ENCODE assay signal across 8 cellular contexts in genomic region chr3:141360888-141361598, GRCh38. TPM values are rescaled to one million over a fixed set of nuclear protein-coding genes. Genes with fewer than 3 reads are reported as not detected.
A peak's percentile ranks its signal among the peaks of the same experiment; 100 is the strongest.
DNase-seq lines count a peak whose midpoint lies in the region; ATAC-seq, FAIRE-seq and TF ChIP-seq lines count a peak whose summit lies in the region.

No MANE protein-coding gene starts in this region.

- no peaks in the 10 kb centered on the region for H3K79me2 ChIP-seq in smooth muscle cell (ENCODE audit: low read depth)

- peak; percentile 52 for FAIRE-seq in GM12891 (lab: Jason Lieb, UNC)

- DNase-seq in AG20443 (ENCODE audit: low spot score): peak; percentile 75
- DNase-seq in GM12891 (ENCODE audit: insufficient read length, low spot score): peak; percentile 39
- DNase-seq in NCI-H82 (lab: John Stamatoyannopoulos, UW): peak; percentile 73
- peak; percentile 96 for DNase-seq in brain microvascular endothelial cell
- peak; percentile 34 to 54 (median 34) for DNase-seq in immature natural killer cell
- DNase-seq in smooth muscle cell (lab: John Stamatoyannopoulos, UW; ENCODE audit: unreplicated experiment): no peak

- no peaks in the 10 kb centered on the region for H3K9me3 ChIP-seq in smooth muscle cell (replicated peaks; ENCODE audit: low read depth)

- peaks cover 7 to 11% of the 10 kb centered on the region in 2 donors for H3K4me1 Mint-ChIP-seq in immature natural killer cell

- H4K20me1 ChIP-seq in smooth muscle cell (ENCODE audit: low read depth): no peaks in the 10 kb centered on the region

- H3K27ac Mint-ChIP-seq in immature natural killer cell: no peak overlapping the region

- TF ChIP-seq POLR2A in GM12891 (IDR thresholded peaks at IDR 0.05; ENCODE audit: low read depth, low read length): no peak

- H3K9me3 Mint-ChIP-seq in immature natural killer cell: no peaks in the 10 kb centered on the region

- ATAC-seq in HG03095 (IDR thresholded peaks at IDR 0.05; ENCODE audit: unreplicated experiment): peak; percentile 68
- ATAC-seq in GM21526 (IDR thresholded peaks at IDR 0.05; ENCODE audit: low FRiP score, unreplicated experiment): no peak

- peak overlapping the region in 3 of 5 donors; percentile 12 to 24 (median 23) for H3K4me3 Mint-ChIP-seq in immature natural killer cell

- peak overlapping the region; percentile 72 for H3K27ac ChIP-seq in brain microvascular endothelial cell
- H3K27ac ChIP-seq in smooth muscle cell (ENCODE audit: low read depth): peak overlapping the region; percentile 75

- H2AFZ ChIP-seq in smooth muscle cell (ENCODE audit: low read depth): peak overlapping the region; percentile 26

- no peak overlapping the region for H3K4me3 ChIP-seq in brain microvascular endothelial cell (ENCODE audit: low read depth, low read length)
- H3K4me3 ChIP-seq in smooth muscle cell: peak overlapping the region; percentile 29

- TF ChIP-seq CTCF in brain microvascular endothelial cell (IDR thresholded peaks at IDR 0.05; ENCODE audit: low read depth, low read length, missing control alignments) (peak; percentile 77), smooth muscle cell (IDR thresholded peaks at IDR 0.05; ENCODE audit: borderline replicate concordance, insufficient read depth, poor library complexity, severe bottlenecking) (peak; percentile 70)

- in situ Hi-C loops in brain microvascular endothelial cell (cut with HindIII; ENCODE audit: low pct_ligation_motif_present, low sequenced_read_pairs): no loop called here

- H3K9ac ChIP-seq in smooth muscle cell (ENCODE audit: low read depth): peak overlapping the region; percentile 50

- H3K27me3 ChIP-seq in brain microvascular endothelial cell (replicated peaks) (no peaks in the 10 kb centered on the region), smooth muscle cell (ENCODE audit: low read depth) (no peaks in the 10 kb centered on the region)

- H3F3A ChIP-seq in smooth muscle cell (ENCODE audit: low read depth): peaks cover 4% of the 10 kb centered on the region

- peak overlapping the region; percentile 62 for H3K4me2 ChIP-seq in smooth muscle cell

- no peaks in the 10 kb centered on the region for H3K36me3 Mint-ChIP-seq in immature natural killer cell

- 18% methylated on average over 6 of the region's 6 CpGs for WGBS in smooth muscle cell (ENCODE audit: low lambda C conversion rate)

- H3K36me3 ChIP-seq in brain microvascular endothelial cell (replicated peaks) (no peaks in the 10 kb centered on the region), smooth muscle cell (ENCODE audit: low read depth) (no peaks in the 10 kb centered on the region)

- no peaks in the 10 kb centered on the region for H3K4me1 ChIP-seq in smooth muscle cell (ENCODE audit: low read depth)

- H3K27me3 Mint-ChIP-seq in immature natural killer cell (ENCODE audit: low read depth in 3 of 3): peaks cover 0 to 2% (median 1%) of the 10 kb centered on the region in 3 donors

TF ChIP-seq in GM12891, 5 proteins besides CTCF, POLR2A, EP300 and RAD21:
- TF ChIP-seq PAX5 (IDR thresholded peaks at IDR 0.05; ENCODE audit: insufficient read depth, low read length, severe bottlenecking) (no peak), POLR2AphosphoS5 (IDR thresholded peaks at IDR 0.05; ENCODE audit: low read depth, low read length) (no peak), TAF1 (IDR thresholded peaks at IDR 0.05; ENCODE audit: low read depth, low read length) (no peak), SPI1 (IDR thresholded peaks at IDR 0.05; ENCODE audit: low read depth, low read length) (no peak), POU2F2 (IDR thresholded peaks at IDR 0.05; ENCODE audit: low read depth, low read length) (no peak)
TF ChIP-seq in GM12891: peak in this region for 0.

RNA-seq across cellular contexts. Expression of gene ZBTB38, which starts 7.3 kb away (rescaled TPM):
- 10.7 TPM for polyA plus RNA-seq in GM12891 (2012; ENCODE audit: low read depth, missing spikeins)
- polyA plus RNA-seq in immature natural killer cell (10 to 100 TPM; 31.4 to 98.7 (median 68.1) TPM), smooth muscle cell (21.7 and 22.2 TPM in 2 replicates)
- total RNA-seq in smooth muscle cell: 68.0 and 108 TPM in 2 replicates
